1 cellular context compared by ENCODE assay signal in genomic region chr18:57806201-57806890, GRCh38.
TF ChIP-seq lines count a peak whose summit lies in the region.

No MANE protein-coding gene starts in this region.

TF ChIP-seq in WTC11, 78 proteins besides CTCF, POLR2A, EP300 and RAD21 (continued from another document):
- TF ChIP-seq AR (CRISPR knock-in tag; IDR thresholded peaks at IDR 0.05) (no peak), MLX (CRISPR knock-in tag; IDR thresholded peaks at IDR 0.05) (no peak), ATF2 (CRISPR knock-in tag; IDR thresholded peaks at IDR 0.05; ENCODE audit: borderline replicate concordance, low read depth) (no peak), TEAD1 (CRISPR knock-in tag; IDR thresholded peaks at IDR 0.05) (no peak), OVOL2 (CRISPR knock-in tag; IDR thresholded peaks at IDR 0.05; ENCODE audit: borderline replicate concordance) (no peak), ZNF232 (CRISPR knock-in tag; IDR thresholded peaks at IDR 0.05) (no peak), ZNF396 (CRISPR knock-in tag; IDR thresholded peaks at IDR 0.05; ENCODE audit: borderline replicate concordance) (no peak)
TF ChIP-seq in WTC11: peak in this region for 0.
